In the genomic region with DNA sequence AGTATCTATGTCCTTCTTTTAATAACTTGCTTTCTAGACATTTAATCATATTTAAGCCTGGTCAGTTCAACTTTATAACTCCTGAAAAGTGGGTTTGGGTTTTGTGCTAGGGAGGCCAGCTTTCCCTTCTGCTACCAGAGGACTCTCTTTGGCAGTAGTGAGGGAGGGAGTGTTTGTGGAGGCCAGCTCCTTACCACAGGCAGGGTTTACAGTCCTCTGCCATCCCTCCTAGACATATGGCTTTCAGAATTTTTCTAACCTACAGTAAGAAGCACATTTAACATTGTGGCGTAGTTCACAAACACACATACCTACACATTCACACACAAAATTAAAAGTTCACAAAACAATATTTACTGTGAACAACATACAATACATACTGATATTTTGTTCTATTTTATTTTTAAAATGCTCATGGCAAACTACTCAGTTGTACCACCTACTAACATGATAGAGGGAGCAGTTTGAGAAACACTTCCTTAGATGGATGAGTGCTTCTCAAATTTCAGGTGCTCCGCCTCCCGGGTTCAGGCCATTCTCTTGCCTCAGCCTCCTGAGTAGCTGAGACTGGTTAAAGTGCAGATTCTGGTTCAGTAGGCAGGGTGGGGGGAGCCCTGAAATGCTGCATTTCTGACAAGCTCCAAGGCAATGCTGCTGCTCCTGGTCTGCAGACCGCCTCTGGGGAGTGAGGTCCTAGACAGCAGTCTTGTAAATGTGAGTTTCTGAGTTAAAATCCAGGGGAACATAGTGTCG, we compare ENCODE assay signal across 2 cellular contexts.
TF ChIP-seq lines count a peak whose summit lies in the region.

No MANE protein-coding gene starts in this region.

TF ChIP-seq in GM12878, 131 proteins besides CTCF, POLR2A, EP300 and RAD21:
- no peak for TF ChIP-seq TBL1XR1 (IDR thresholded peaks at IDR 0.05; ENCODE audit: low read depth, low read length)

TF ChIP-seq in HEK293T, 16 proteins besides CTCF, POLR2A, EP300 and RAD21:
- TF ChIP-seq CTBP1 (IDR thresholded peaks at IDR 0.05; ENCODE audit: borderline replicate concordance) (no peak), LEF1 (IDR thresholded peaks at IDR 0.05; ENCODE audit: borderline replicate concordance) (no peak), ELF4 (IDR thresholded peaks at IDR 0.05) (no peak), L3MBTL2 (conservative IDR thresholded peaks at IDR 0.05) (no peak), ZNF384 (IDR thresholded peaks at IDR 0.05) (no peak), FOXA1 (IDR thresholded peaks at IDR 0.05) (no peak), FOXK2 (IDR thresholded peaks at IDR 0.05) (no peak), HDGF (IDR thresholded peaks at IDR 0.05; ENCODE audit: borderline replicate concordance) (no peak)
